In genomic region chr15:64443747-64444621, GRCh38 we compare ENCODE assay signal across 8 cellular contexts. TPM values are rescaled to one million over a fixed set of nuclear protein-coding genes. Genes with fewer than 3 reads are reported as not detected.
DNase-seq lines count a peak whose midpoint lies in the region; ATAC-seq and TF ChIP-seq lines count a peak whose summit lies in the region.

No MANE protein-coding gene starts in this region.

- CTCF ChIA-PET in Panc1 (lab: Charles Lee) = no interaction called here

- no peak overlapping the region for H3K23ac ChIP-seq in mesendoderm (ENCODE audit: low read length)

- no peak overlapping the region for H3K9ac ChIP-seq in mesendoderm (ENCODE audit: low read length)

- H3K27me3 Mint-ChIP-seq in stimulated activated memory B cell treated with anti-CD40 and anti-IgM and Interleukin-4, amounts not matched to agents 10 μg/mL and 1 μg/mL and 100 μg/mL, for 72 hours = no peaks in the 10 kb centered on the region

- H3K27ac Mint-ChIP-seq in stimulated activated memory B cell treated with anti-CD40 and anti-IgM and Interleukin-4, amounts not matched to agents 10 μg/mL and 1 μg/mL and 100 μg/mL, for 72 hours = peak overlapping the region; percentile 85

- in situ Hi-C loops in Panc1 (cut with HindIII; ENCODE audit: low pct_unique_long_range_greater_than_20kb, low sequenced_read_pairs) = no loop called here

- H3K4me1 ChIP-seq in Panc1 (ENCODE audit: control insufficient read depth, insufficient read depth, low read length) (peaks cover 16% of the 10 kb centered on the region), mesendoderm (ENCODE audit: control insufficient read depth, low read depth, low read length) (no peaks in the 10 kb centered on the region)

- peaks cover 44% of the 10 kb centered on the region for H3K4me1 Mint-ChIP-seq in stimulated activated memory B cell treated with anti-CD40 and anti-IgM and Interleukin-4, amounts not matched to agents 10 μg/mL and 1 μg/mL and 100 μg/mL, for 72 hours

- whole genome bisulfite sequencing in mesendoderm (ENCODE audit: extremely low coverage, insufficient coverage, low lambda C conversion rate) = no CpG with 5 or more reads among the region's 3 CpGs

- H3K4me3 Mint-ChIP-seq in stimulated activated memory B cell treated with anti-CD40 and anti-IgM and Interleukin-4, amounts not matched to agents 10 μg/mL and 1 μg/mL and 100 μg/mL, for 72 hours = peak overlapping the region; percentile 34

- no peak overlapping the region for H2BK5ac ChIP-seq in mesendoderm (ENCODE audit: low read length)

- intact Hi-C loops in Panc1 (cut with micrococcal nuclease; ENCODE audit: unreplicated experiment) = no loop called here

- H3K9me3 ChIP-seq in Panc1 (ENCODE audit: control insufficient read depth, insufficient read depth, low read depth, low read length) = no peaks in the 10 kb centered on the region

- H3K79me1 ChIP-seq in mesendoderm (ENCODE audit: low read length) = no peaks in the 10 kb centered on the region

- no peak overlapping the region for H4K5ac ChIP-seq in mesendoderm (ENCODE audit: low read length)

- no peak overlapping the region for H3K4me2 ChIP-seq in mesendoderm (ENCODE audit: low read length)

- H3K27ac ChIP-seq in Panc1 (ENCODE audit: low read length) (peak overlapping the region; percentile 29), mesendoderm (ENCODE audit: low read depth, low read length) (no peak overlapping the region)

- no peak overlapping the region for H3K18ac ChIP-seq in mesendoderm (ENCODE audit: low read length)

- no TSS peak for BruUV-seq in Panc1 (replicated peaks; lab: Mats Ljungman, UMichigan)

- H2BK15ac ChIP-seq in mesendoderm (replicated peaks; ENCODE audit: low read depth) = no peak overlapping the region

- DNase-seq in EL (peak; percentile 79), Panc1 (ENCODE audit: low read depth, low spot score) (peak; percentile 55), mesendoderm (no peak), T1000 (lab: John Stamatoyannopoulos, UW) (no peak)
- no peak for DNase-seq in activated CD4-positive, alpha-beta T cell treated with anti-CD3 and anti-CD28 coated beads for 48 hours

- no peak for TF ChIP-seq CTCF in Panc1 (IDR thresholded peaks at IDR 0.05)

- H3K56ac ChIP-seq in mesendoderm (ENCODE audit: low read length) = no peak overlapping the region

- peaks cover 43% of the 10 kb centered on the region for H3K36me3 Mint-ChIP-seq in stimulated activated memory B cell treated with anti-CD40 and anti-IgM and Interleukin-4, amounts not matched to agents 10 μg/mL and 1 μg/mL and 100 μg/mL, for 72 hours

- H2AK5ac ChIP-seq in mesendoderm (ENCODE audit: low read length) = no peak overlapping the region

- no peaks in the 10 kb centered on the region for H3K9me3 Mint-ChIP-seq in stimulated activated memory B cell treated with anti-CD40 and anti-IgM and Interleukin-4, amounts not matched to agents 10 μg/mL and 1 μg/mL and 100 μg/mL, for 72 hours

- H3K4ac ChIP-seq in mesendoderm (ENCODE audit: low read depth, low read length) = no peak overlapping the region

- POLR2A ChIA-PET in Panc1 (lab: Charles Lee) = no interaction called here

- H2BK120ac ChIP-seq in mesendoderm (ENCODE audit: low read depth, low read length) = no peak overlapping the region

- no peak overlapping the region for H4K8ac ChIP-seq in mesendoderm (ENCODE audit: low read depth, low read length)

- ATAC-seq in GM21619 (IDR thresholded peaks at IDR 0.05; ENCODE audit: unreplicated experiment) = peak; percentile 56
- ATAC-seq in Panc1 = peak; percentile 90
- peak; percentile 71 for ATAC-seq in esophagus mucosa
- peak; percentile 81 for ATAC-seq in stimulated activated memory B cell treated with anti-CD40 and anti-IgM and Interleukin-4, amounts not matched to agents 10 μg/mL and 1 μg/mL and 100 μg/mL, for 72 hours

- H3K27me3 ChIP-seq in Panc1 (ENCODE audit: control insufficient read depth, insufficient read depth, low read length) = no peaks in the 10 kb centered on the region
- H3K27me3 ChIP-seq in mesendoderm (ENCODE audit: insufficient read depth, low read length, poor library complexity) = no peaks in the 10 kb centered on the region

- no peaks in the 10 kb centered on the region for H3K36me3 ChIP-seq in Panc1 (ENCODE audit: control insufficient read depth, insufficient read depth, low read length)
- H3K36me3 ChIP-seq in mesendoderm (ENCODE audit: control insufficient read depth, insufficient read depth, low read length) = no peaks in the 10 kb centered on the region

- H3K79me2 ChIP-seq in mesendoderm (ENCODE audit: control insufficient read depth, insufficient read depth, low read length) = no peaks in the 10 kb centered on the region

- H3K4me3 ChIP-seq in Panc1 (ENCODE audit: low read depth in 2 of 2, low read length in 2 of 2) (no peak overlapping the region), mesendoderm (ENCODE audit: low read length) (no peak overlapping the region)

RNA-seq across cellular contexts. Expression of gene ZNF609, which starts 16.4 kb away (rescaled TPM):
- total RNA-seq in Panc1 (2021; ENCODE audit: unreplicated experiment) (47.2 TPM), esophagus mucosa (17.9 TPM)
- polyA plus RNA-seq in Panc1 (2012; ENCODE audit: insufficient read length) = 25.5 TPM
- polyA plus RNA-seq in mesendoderm (2013, experiment 1 of 2) = 22.4 TPM
- 23.3 TPM for polyA plus RNA-seq in mesendoderm (2013, experiment 2 of 2)

RNA-seq across cellular contexts. Expression of gene TRIP4, which starts 56.3 kb away (rescaled TPM):
- total RNA-seq in Panc1 (2021; ENCODE audit: unreplicated experiment) (42.8 TPM), esophagus mucosa (22.1 TPM)
- polyA plus RNA-seq in Panc1 (2012; ENCODE audit: insufficient read length) = 32.3 TPM
- polyA plus RNA-seq in mesendoderm (2013, experiment 1 of 2) = 31.0 TPM
- polyA plus RNA-seq in mesendoderm (2013, experiment 2 of 2) = 30.8 TPM

Comparison
In these comparisons a context has a peak if more than half of its experiments do, and no peak if none do; other contexts are left out.
1. DNase-seq: peak in EL (single experiment) and Panc1 (single experiment); none in mesendoderm (single experiment), T1000 (single experiment) and activated CD4-positive, alpha-beta T cell treated with anti-CD3 and anti-CD28 coated beads for 48 hours (single experiment).
2. Peak in every context shown above with its lines, with median percentiles within 50 percentile points of each other: ATAC-seq.